In the genomic region with DNA sequence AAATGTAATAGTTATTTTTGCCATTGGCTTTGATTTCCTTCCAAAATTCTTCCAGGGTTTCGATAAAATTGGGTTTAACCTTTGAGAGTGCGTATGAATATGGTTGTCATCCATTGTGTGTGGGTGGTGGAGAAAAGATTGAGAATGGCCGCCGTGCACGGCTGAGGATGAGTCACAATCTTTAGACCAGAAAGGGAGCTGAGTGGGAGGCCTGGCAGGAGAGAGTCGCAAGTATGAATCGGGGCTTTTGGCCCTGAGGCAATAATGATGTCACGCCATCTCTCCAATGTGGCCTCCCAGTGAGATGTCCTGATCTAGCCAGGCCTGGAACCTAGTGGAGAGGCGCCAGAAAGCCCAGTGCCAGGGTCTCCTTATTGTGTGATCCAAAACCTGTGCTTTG, we compare ENCODE assay signal across 8 cellular contexts. TPM values are rescaled to one million over a fixed set of nuclear protein-coding genes. Genes with fewer than 3 reads are reported as not detected.
A peak's percentile ranks its signal among the peaks of the same experiment; 100 is the strongest.
DNase-seq lines count a peak whose midpoint lies in the region; ATAC-seq and TF ChIP-seq lines count a peak whose summit lies in the region.

No MANE protein-coding gene starts in this region.

- DNase-seq in HFF-Myc (ENCODE audit: extremely low read depth, low read depth) (peak; percentile 57), heart right ventricle (peak; percentile 20 to 59), DMS 273 (lab: John Stamatoyannopoulos, UW; ENCODE audit: unreplicated experiment) (no peak), NCI-H2227 treated with DMSO at 0.1 percent for 48 hours (lab: John Stamatoyannopoulos, UW) (no peak), NCI-H82 treated with DMSO at 0.1 percent for 48 hours (lab: John Stamatoyannopoulos, UW; ENCODE audit: unreplicated experiment) (no peak)
- DNase-seq in activated CD8-positive, alpha-beta memory T cell treated with anti-CD3 and anti-CD28 coated beads, Interleukin-2, amount 50 U/mL, for 48 hours: peak; percentile 74
- peak; percentile 32 to 56 for DNase-seq in stimulated activated CD8-positive, alpha-beta memory T cell treated with anti-CD3 and anti-CD28 coated beads, Interleukin-7, amount 100 ng/mL, for 48 hours (ENCODE audit: extremely low read depth in 1 of 2, low read depth in 1 of 2)

- 60 to 64% methylated on average over 8 to 9 of the region's 9 CpGs for WGBS in heart right ventricle, 2 donors

- H3K36me3 ChIP-seq in heart right ventricle: no peaks in the 10 kb centered on the region

- TF ChIP-seq CTCF in HFF-Myc (IDR thresholded peaks at IDR 0.05; ENCODE audit: low read depth, low read length, missing control alignments) (no peak), heart right ventricle (IDR thresholded peaks at IDR 0.05) (no peak)

- no peaks in the 10 kb centered on the region for H3K27me3 ChIP-seq in heart right ventricle

- intact Hi-C loops in heart right ventricle (cut with DNase I): loop anchor here in 3 of 10 donors (10.0 kb wide), 2 partner anchors 62 to 102 kb away; a partner anchor contains a TSS

- peaks cover 0 to 19% (median 5%) of the 10 kb centered on the region in 9 donors for H3K4me1 ChIP-seq in heart right ventricle

- ATAC-seq in heart right ventricle: peak; percentile 48 to 87 (median 69)
- ATAC-seq in GM21786 (IDR thresholded peaks at IDR 0.05; ENCODE audit: unreplicated experiment): no peak

- H3K4me3 ChIP-seq in HFF-Myc (replicated peaks; ENCODE audit: low read depth, low read length) (no peak overlapping the region), heart right ventricle (no peak overlapping the region)

- H3K9me3 ChIP-seq in heart right ventricle: no peaks in the 10 kb centered on the region

- H3K27ac ChIP-seq in heart right ventricle: peak overlapping the region in 7 of 10 donors; percentile 38 to 67 (median 44)

RNA-seq across cellular contexts. Expression of a gene that starts 33.1 kb away (rescaled TPM):
- total RNA-seq in heart right ventricle: 10 to 100 TPM; 57.4 to 88.1 (median 67.6) TPM
- polyA plus RNA-seq in heart right ventricle: 10 to 100 TPM; 53.8 to 62.1 TPM

RNA-seq across cellular contexts. Expression of a gene that starts 36.9 kb away (rescaled TPM):
- total RNA-seq in heart right ventricle: 100 to 1,000 TPM in 1 of 10 donors, 10 to 100 TPM in 9; 39.3 to 117 (median 46.0) TPM
- 100 to 1,000 TPM; 150 to 186 TPM for polyA plus RNA-seq in heart right ventricle

Comparison
In these comparisons a context has a peak if more than half of its experiments do, and no peak if none do; other contexts are left out.
1. DNase-seq: peak in HFF-Myc (single experiment), activated CD8-positive, alpha-beta memory T cell treated with anti-CD3 and anti-CD28 coated beads, Interleukin-2, amount 50 U/mL, for 48 hours (single experiment), heart right ventricle (2 of 2) and stimulated activated CD8-positive, alpha-beta memory T cell treated with anti-CD3 and anti-CD28 coated beads, Interleukin-7, amount 100 ng/mL, for 48 hours (2 of 2); none in DMS 273 (single experiment), NCI-H2227 treated with DMSO at 0.1 percent for 48 hours (single experiment) and NCI-H82 treated with DMSO at 0.1 percent for 48 hours (single experiment).